Comparison of ENCODE assay signal across 7 cellular contexts in the genomic region with DNA sequence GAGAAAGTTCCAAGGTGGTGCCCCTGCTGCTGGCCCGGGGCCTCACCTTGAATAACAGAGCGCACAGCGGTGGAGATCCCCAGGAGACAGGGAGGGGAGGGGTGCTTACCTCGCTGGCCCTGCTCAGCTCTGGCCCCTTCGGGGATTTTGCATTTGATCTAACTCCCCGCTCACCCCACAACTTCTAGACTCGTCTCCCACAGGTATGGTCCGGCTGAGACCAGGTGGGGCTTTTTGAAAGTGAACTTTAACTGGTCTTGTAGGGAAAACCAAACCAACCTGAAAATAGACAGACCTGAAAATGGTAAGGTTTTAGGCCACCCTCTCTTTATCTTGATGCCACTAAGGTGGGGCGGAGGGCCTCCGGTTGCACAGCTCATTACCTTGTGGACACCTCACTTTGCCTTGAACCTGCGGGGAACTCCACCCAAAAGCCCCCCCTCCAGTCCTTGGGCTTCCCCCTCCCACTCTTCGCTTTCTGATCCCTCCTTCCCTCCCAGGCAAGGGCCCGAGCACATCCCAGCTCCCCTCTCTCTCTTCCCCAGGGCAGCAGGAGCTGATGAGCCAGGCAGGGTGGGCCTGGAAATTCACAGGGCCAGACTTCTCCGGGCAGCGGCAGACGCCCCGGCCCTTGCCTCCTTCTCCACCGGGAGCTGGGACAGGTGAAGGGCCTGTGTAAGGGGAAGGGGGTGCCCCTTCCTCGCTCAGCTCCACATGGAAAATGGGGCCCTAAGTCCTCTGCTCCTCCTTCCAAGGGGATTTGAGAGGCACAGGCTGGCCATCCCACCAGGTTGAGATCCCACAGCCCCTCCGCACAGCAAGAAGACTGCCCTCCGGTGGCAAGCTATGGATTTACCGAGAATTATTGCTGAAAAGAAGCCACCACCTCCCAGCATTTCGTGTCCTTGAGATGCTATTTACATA. TPM values are rescaled to one million over a fixed set of nuclear protein-coding genes. Genes with fewer than 3 reads are reported as not detected.
DNase-seq lines count a peak whose midpoint lies in the region; ATAC-seq, FAIRE-seq and TF ChIP-seq lines count a peak whose summit lies in the region.

No MANE protein-coding gene starts in this region.

- 0 out of 2 replicates have a peak overlapping the region, but pooled peaks have one; percentile 1 for H3K4me2 ChIP-seq in DOHH2 (ENCODE audit: low read length)
- H3K4me2 ChIP-seq in K562 (ENCODE audit: insufficient read depth, low read length) = no peak overlapping the region; the same call in 1 of the 2 replicates

- peak; percentile 22 for DNase-seq in RCC 7860 (ENCODE audit: low spot score)
- peak; percentile 74 to 83 (median 78) for DNase-seq in K562 (ENCODE audit: extremely low read depth in 1 of 4, low spot score in 3 of 4)
- no peak for DNase-seq in left lobe of liver (ENCODE audit: low spot score)
- no peak for DNase-seq in lower leg skin (ENCODE audit: low spot score in 2 of 2)

- TF ChIP-seq RAD21 in K562 (CRISPR knock-in tag; conservative IDR thresholded peaks at IDR 0.05 in 1 of 2, IDR thresholded peaks at IDR 0.05 in 1 of 2) = peak; percentile 59 to 87

- H4K20me1 ChIP-seq in DOHH2 (ENCODE audit: control insufficient read depth, insufficient read depth, low read depth, low read length) = no peaks in the 10 kb centered on the region
- H4K20me1 ChIP-seq in K562 (replicated peaks; ENCODE audit: control insufficient read depth, insufficient read depth, low read length) = no peaks in the 10 kb centered on the region

- BruUV-seq in K562 (replicated peaks; lab: Mats Ljungman, UMichigan) = no TSS peak

- H3K4me3 ChIP-seq in DOHH2 (ENCODE audit: low read length) (no peak overlapping the region), K562 (no peak overlapping the region), lower leg skin (ENCODE audit: low read depth, poor library complexity, severe bottlenecking) (no peak overlapping the region)

- in situ Hi-C loops in K562 (cut with MboI) = no loop called here

- peak overlapping the region; percentile 70 for H2AFZ ChIP-seq in K562 (ENCODE audit: low read depth, low read length)

- H3K27ac ChIP-seq in DOHH2 (ENCODE audit: low read depth, low read length) = no peak overlapping the region
- H3K27ac ChIP-seq in K562 (ENCODE audit: extremely low read depth, low read depth, low read length) = peak overlapping the region; percentile 49; the same call in 1 of the 3 replicates

- ATAC-seq in HG03457 (IDR thresholded peaks at IDR 0.05; ENCODE audit: unreplicated experiment) = peak; percentile 38
- ATAC-seq in K562 = peak; percentile 68
- ATAC-seq in left lobe of liver = peak; percentile 43

- H3K9ac ChIP-seq in K562 (ENCODE audit: insufficient read depth in 1 of 2, low read depth in 2 of 2, low read length in 2 of 2) = peak overlapping the region in 1 of 2 experiments; percentile 64; a peak in 2 of 4 replicates

- no peaks in the 10 kb centered on the region for H3K9me2 ChIP-seq in DOHH2 (replicated peaks; ENCODE audit: control insufficient read depth, low read length)

- TF ChIP-seq POLR2A in GM19099 (IDR thresholded peaks at IDR 0.05; ENCODE audit: extremely low read depth, insufficient read length, low read depth) (peak; percentile 25), K562 (conservative IDR thresholded peaks at IDR 0.05) (no peak), lower leg skin (IDR thresholded peaks at IDR 0.05) (no peak)

- H3K36me3 ChIP-seq in DOHH2 (ENCODE audit: control insufficient read depth, low read length) (no peaks in the 10 kb centered on the region), K562 (ENCODE audit: control insufficient read depth, insufficient read depth, low read length) (peaks cover 22% of the 10 kb centered on the region; the same call in 1 of the 3 replicates)

- peaks cover 37% of the 10 kb centered on the region for H3K27me3 ChIP-seq in DOHH2 (ENCODE audit: control insufficient read depth, low read length)
- H3K27me3 ChIP-seq in K562 (ENCODE audit: control insufficient read depth in 2 of 2, insufficient read depth in 2 of 2, low read length in 2 of 2) = no peaks in the 10 kb centered on the region

- TF ChIP-seq CTCF in DOHH2 (IDR thresholded peaks at IDR 0.05; ENCODE audit: low read depth, low read length, poor library complexity, severe bottlenecking) = peak; percentile 73
- TF ChIP-seq CTCF in K562 (IDR thresholded peaks at IDR 0.05 in 2 of 3, conservative IDR thresholded peaks at IDR 0.05 in 1 of 3; ENCODE audit: insufficient read depth in 2 of 3, low read depth in 1 of 3, low read length in 3 of 3) = peak; percentile 85 to 91 (median 86)
- TF ChIP-seq CTCF in lower leg skin (IDR thresholded peaks at IDR 0.05) = no peak

- H3K9me3 ChIP-seq in DOHH2 (ENCODE audit: control insufficient read depth, insufficient read depth, low read length) (peaks cover 8% of the 10 kb centered on the region; the same call in 1 of the 2 replicates), K562 (replicated peaks; ENCODE audit: control insufficient read depth, insufficient read depth, low read depth, low read length) (no peaks in the 10 kb centered on the region)

- 52% methylated on average over 22 of the region's 23 CpGs for WGBS in K562 (ENCODE audit: insufficient coverage, low coverage, missing lambda C conversion rate)
- WGBS in lower leg skin, 2 donors = 21 to 22% methylated on average over 22 to 23 of the region's 23 CpGs

- no peak for FAIRE-seq in RCC 7860 (lab: Jason Lieb, UNC)
- peak; percentile 80 for FAIRE-seq in K562 (lab: Jason Lieb, UNC)

- TF ChIP-seq EP300 in K562 (IDR thresholded peaks at IDR 0.05; ENCODE audit: low read length) = no peak

- POLR2A ChIA-PET in K562 (lab: Yijun Ruan, JAX) = interaction anchor here (0.6 to 8.1 kb wide), 8 partner anchors 9 to 1268 kb away, joined by 3 to 73 read pairs (median 6); a partner anchor contains a TSS

- no peaks in the 10 kb centered on the region for H3F3A ChIP-seq in DOHH2 (ENCODE audit: control insufficient read depth, insufficient read depth)

- H3K79me2 ChIP-seq in DOHH2 (ENCODE audit: control insufficient read depth, low read length) = no peaks in the 10 kb centered on the region
- H3K79me2 ChIP-seq in K562 (ENCODE audit: control insufficient read depth, insufficient read depth, low read length) = peaks cover 9% of the 10 kb centered on the region; the same call in 1 of the 3 replicates

- CTCF ChIA-PET in K562 (lab: Yijun Ruan, JAX; ENCODE audit: low intra/inter-chr PET ratio) = no interaction called here

- intact Hi-C loops in K562 (cut with micrococcal nuclease) = loop anchor here (2.0 to 5.0 kb wide), 3 partner anchors 42 to 170 kb away; a partner anchor contains a TSS
- intact Hi-C loops in lower leg skin (cut with DNase I; ENCODE audit: low total_unique reads) = no loop called here

- H3K4me1 ChIP-seq in DOHH2 (ENCODE audit: control insufficient read depth, low read length) (peaks cover 13% of the 10 kb centered on the region), K562 (replicated peaks in 1 of 2; ENCODE audit: control insufficient read depth in 2 of 2, insufficient read depth in 2 of 2, low read length in 2 of 2) (peaks cover 46 to 50% of the 10 kb centered on the region in 2 experiments)

- no peaks in the 10 kb centered on the region for H3K9me1 ChIP-seq in K562 (ENCODE audit: control insufficient read depth, insufficient read depth, low read length)

RNA-seq across cellular contexts. Expression of a gene that starts 16.1 kb away (rescaled TPM):
- 14.4 and 37.6 TPM in 2 replicates for total RNA-seq in K562 (2011; cell fraction: chromatin; rRNA removed; ENCODE audit: low replicate concordance)
- total RNA-seq in K562 (2011; cell fraction: nucleolus; rRNA removed) = 36.7 and 39.3 TPM in 2 replicates
- total RNA-seq in K562 (2011; cell fraction: nucleoplasm; rRNA removed) = 23.4 and 24.7 TPM in 2 replicates
- total RNA-seq in K562 (2014; rRNA removed) = 22.2 and 27.1 TPM in 2 replicates
- 5.9 and 8.7 TPM in 2 replicates for total RNA-seq in K562 (2014; rRNA removed; fragmentation: Illumina TruSeq; extraction: Trizol)
- 17.1 and 18.9 TPM in 2 replicates for total RNA-seq in K562 (2015; rRNA removed; fragmentation: Illumina TruSeq; extraction: Trizol)
- 38.4 and 40.2 TPM in 2 replicates for total RNA-seq in K562 (2021)
- 5.6 and 12.0 TPM in 2 replicates for polyA plus RNA-seq in K562 (2011; rRNA removed)
- 10.7 and 17.1 TPM in 2 replicates for polyA plus RNA-seq in K562 (2011; cell fraction: cytosol; rRNA removed)
- 8.7 and 10.8 TPM in 2 replicates for polyA plus RNA-seq in K562 (2011; cell fraction: nucleus; rRNA removed)
- 23.2 and 39.4 TPM in 2 replicates for polyA plus RNA-seq in K562 (2012)
- 22.4 and 24.4 TPM in 2 replicates for polyA plus RNA-seq in K562 (2014; fragmentation: Illumina TruSeq; extraction: Trizol)
- polyA plus RNA-seq in K562 (2014; fragmentation: Nextera tagmentation; extraction: Ambion mirVana) = 1 to 10 TPM; 3.5 to 3.7 TPM
- polyA plus RNA-seq in K562 (2014; rRNA removed) = 18.2 and 19.9 TPM in 2 replicates
- 6.5 and 7.8 TPM in 2 replicates for polyA minus RNA-seq in K562 (2011; rRNA and poly(A)+ RNA removed)
- 14.6 and 16.9 TPM in 2 replicates for polyA minus RNA-seq in K562 (2011; cell fraction: cytosol; rRNA and poly(A)+ RNA removed)
- 5.3 and 7.6 TPM in 2 replicates for polyA minus RNA-seq in K562 (2011; cell fraction: nucleus; rRNA and poly(A)+ RNA removed)
- 0.18 TPM for total RNA-seq in left lobe of liver
- total RNA-seq in lower leg skin = 1 to 10 TPM in 3 of 4 donors, under 1 TPM in 1; 0.72 to 4.1 (median 1.9) TPM

RNA-seq across cellular contexts. Expression of a gene that starts 59.9 kb away (rescaled TPM):
- total RNA-seq in K562 (2011; cell fraction: chromatin; rRNA removed; ENCODE audit: low replicate concordance) = 73.6 and 259 TPM in 2 replicates
- 259 and 285 TPM in 2 replicates for total RNA-seq in K562 (2011; cell fraction: nucleolus; rRNA removed)
- 145 and 161 TPM in 2 replicates for total RNA-seq in K562 (2011; cell fraction: nucleoplasm; rRNA removed)
- total RNA-seq in K562 (2014; rRNA removed) (117 and 131 TPM in 2 replicates), K562 (2014; rRNA removed; fragmentation: Illumina TruSeq; extraction: Trizol) (11.8 and 17.2 TPM in 2 replicates), K562 (2015; rRNA removed; fragmentation: Illumina TruSeq; extraction: Trizol) (50.7 and 55.6 TPM in 2 replicates), K562 (2021) (92.8 and 102 TPM in 2 replicates), left lobe of liver (10.1 TPM), lower leg skin (10 to 100 TPM; 27.3 to 33.2 (median 30.1) TPM)
- polyA plus RNA-seq in K562 (2011; rRNA removed) (48.3 and 113 TPM in 2 replicates), K562 (2014; fragmentation: Illumina TruSeq; extraction: Trizol) (30.8 and 57.5 TPM in 2 replicates), K562 (2014; fragmentation: Nextera tagmentation; extraction: Ambion mirVana) (1 to 10 TPM; 2.5 to 5.1 TPM), K562 (2014; rRNA removed) (105 and 108 TPM in 2 replicates)
- polyA plus RNA-seq in K562 (2011; cell fraction: cytosol; rRNA removed) = 79.2 and 124 TPM in 2 replicates
- polyA plus RNA-seq in K562 (2011; cell fraction: nucleus; rRNA removed) = 514 and 538 TPM in 2 replicates
- polyA plus RNA-seq in K562 (2012) = 79.3 and 134 TPM in 2 replicates
- 15.8 and 16.2 TPM in 2 replicates for polyA minus RNA-seq in K562 (2011; rRNA and poly(A)+ RNA removed)
- polyA minus RNA-seq in K562 (2011; cell fraction: cytosol; rRNA and poly(A)+ RNA removed) = 26.3 and 43.2 TPM in 2 replicates
- 54.1 and 78.2 TPM in 2 replicates for polyA minus RNA-seq in K562 (2011; cell fraction: nucleus; rRNA and poly(A)+ RNA removed)

Comparison
In these comparisons a context has a peak if more than half of its experiments do, and no peak if none do; other contexts are left out.
1. CTCF ChIP-seq: peak in DOHH2 (single experiment) and K562 (3 of 3); none in lower leg skin (0 of 3).
2. DNase-seq: peak in RCC 7860 (single experiment) and K562 (4 of 4); none in left lobe of liver (single experiment) and lower leg skin (0 of 2).
3. Peak in every context shown above with its lines, with median percentiles within 50 percentile points of each other: ATAC-seq.